ENCODE assay signal across 14 cellular contexts in the genomic region with DNA sequence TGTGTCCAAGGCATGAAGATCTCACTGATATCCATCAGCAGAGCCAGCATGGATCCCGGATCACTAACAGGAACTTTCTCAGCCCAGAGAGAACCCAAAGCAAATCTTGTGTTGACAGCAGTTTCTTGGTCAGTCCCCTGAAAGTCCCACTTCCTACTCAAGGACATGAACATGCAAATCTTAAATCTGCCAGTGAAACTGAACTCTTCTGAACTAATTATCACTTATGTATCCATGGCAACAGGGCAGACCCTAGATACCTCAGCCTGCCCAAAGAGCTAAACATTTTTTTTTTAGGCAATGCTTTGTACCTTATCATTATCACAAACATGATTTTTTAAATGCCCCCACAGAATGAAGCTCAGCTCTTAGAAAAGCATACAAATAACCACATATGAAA.
DNase-seq lines count a peak whose midpoint lies in the region; ATAC-seq, FAIRE-seq and TF ChIP-seq lines count a peak whose summit lies in the region.
"Had no signal": no experiment of that assay in that cellular context is flagged by ENCODE, and none has a peak within 500 bp of the region (broad histone marks: within the 10 kb centered on the region; RNA-seq: fewer than 3 reads in every experiment).

No MANE protein-coding gene starts in this region.

- no peaks in the 10 kb centered on the region for H3K79me2 ChIP-seq in OCI-LY3 (ENCODE audit: low read length)

- POLR2A ChIA-PET in naive thymus-derived CD4-positive, alpha-beta T cell (lab: Charles Lee), result no interaction called here

- no peak for FAIRE-seq in pancreas (lab: Jason Lieb, UNC)

- peaks cover 0 to 4% (median 0%) of the 10 kb centered on the region in 5 donors for H3K36me3 Mint-ChIP-seq in naive thymus-derived CD4-positive, alpha-beta T cell
- H3K36me3 Mint-ChIP-seq: naive thymus-derived CD8-positive, alpha-beta T cell had no signal

- DNase-seq in cerebellar nuclear complex (lab: John Stamatoyannopoulos, UW) (no peak), NOMO-1 (lab: John Stamatoyannopoulos, UW; ENCODE audit: unreplicated experiment in 2 of 2) (no peak), pancreas (no peak)
- DNase-seq in naive thymus-derived CD4-positive, alpha-beta T cell, result no peak
- DNase-seq: activated CD4-positive, alpha-beta T cell treated with anti-CD3 and anti-CD28 coated beads for 4 hours; activated effector memory CD4-positive, alpha-beta T cell treated with anti-CD3 and anti-CD28 coated beads, Interleukin-2, amount 50 U/mL, for 16 hours; islet precursor cell; naive thymus-derived CD8-positive, alpha-beta T cell; NCI-H1105; SK-N-SH had no signal

- intact Hi-C loops in pancreas (cut with DNase I), result no loop called here
- intact Hi-C loops in naive thymus-derived CD4-positive, alpha-beta T cell (cut with micrococcal nuclease), result no loop called here

- 59 to 74% methylated on average over 1 of the region's 1 CpG for WGBS in pancreas, 2 donors

- ATAC-seq in GM19023 (IDR thresholded peaks at IDR 0.05; ENCODE audit: unreplicated experiment) (peak; percentile 97), GM21529 (IDR thresholded peaks at IDR 0.05; ENCODE audit: unreplicated experiment) (peak; percentile 96), HG03064 (IDR thresholded peaks at IDR 0.05; ENCODE audit: low read depth, unreplicated experiment) (peak; percentile 87), pancreas (no peak)
- ATAC-seq in naive thymus-derived CD4-positive, alpha-beta T cell, result no peak
- ATAC-seq: naive thymus-derived CD8-positive, alpha-beta T cell had no signal

- peak overlapping the region; percentile 32; the same call in 1 of the 2 replicates for H2AFZ ChIP-seq in OCI-LY3 (ENCODE audit: low read depth, low read length)

- peak overlapping the region; percentile 61; the same call in 1 of the 2 replicates for H3K9ac ChIP-seq in OCI-LY3 (ENCODE audit: low read length)
- H3K9ac ChIP-seq: SK-N-SH had no signal

- H3K27me3 ChIP-seq in OCI-LY3 (ENCODE audit: low read depth, low read length), result no peaks in the 10 kb centered on the region
- no peaks in the 10 kb centered on the region for H3K27me3 ChIP-seq in pancreas
- no peaks in the 10 kb centered on the region for H3K27me3 ChIP-seq in naive thymus-derived CD4-positive, alpha-beta T cell (ENCODE audit: control insufficient read depth in 2 of 2, insufficient read depth in 2 of 2, low read length in 2 of 2)

- peak overlapping the region; percentile 80 for H3K27ac ChIP-seq in OCI-LY3 (ENCODE audit: low read length)
- H3K27ac ChIP-seq in pancreas, result no peak overlapping the region
- H3K27ac ChIP-seq in naive thymus-derived CD4-positive, alpha-beta T cell (ENCODE audit: low read depth, low read length), result no peak overlapping the region

- H3K4me3 Mint-ChIP-seq in naive thymus-derived CD4-positive, alpha-beta T cell, result no peak overlapping the region
- H3K4me3 Mint-ChIP-seq: naive thymus-derived CD8-positive, alpha-beta T cell had no signal

- H3K27me3 Mint-ChIP-seq in naive thymus-derived CD4-positive, alpha-beta T cell, result peaks cover 0 to 25% (median 4%) of the 10 kb centered on the region in 5 donors

- no peaks in the 10 kb centered on the region for H3K4me1 Mint-ChIP-seq in naive thymus-derived CD4-positive, alpha-beta T cell
- H3K4me1 Mint-ChIP-seq: naive thymus-derived CD8-positive, alpha-beta T cell had no signal

- H3K4me1 ChIP-seq in OCI-LY3 (ENCODE audit: low read length) (peaks cover 35% of the 10 kb centered on the region), pancreas (no peaks in the 10 kb centered on the region)
- H3K4me1 ChIP-seq in naive thymus-derived CD4-positive, alpha-beta T cell (ENCODE audit: control insufficient read depth in 2 of 2, insufficient read depth in 2 of 2, low read length in 2 of 2), result no peaks in the 10 kb centered on the region

- peaks cover 0 to 4% (median 0%) of the 10 kb centered on the region in 11 donors for H3K9me3 Mint-ChIP-seq in naive thymus-derived CD4-positive, alpha-beta T cell
- H3K9me3 Mint-ChIP-seq: naive thymus-derived CD8-positive, alpha-beta T cell had no signal

- H3K36me3 ChIP-seq in OCI-LY3 (replicated peaks; ENCODE audit: low read depth, low read length), result peaks cover 13% of the 10 kb centered on the region
- no peaks in the 10 kb centered on the region for H3K36me3 ChIP-seq in pancreas
- H3K36me3 ChIP-seq in naive thymus-derived CD4-positive, alpha-beta T cell (ENCODE audit: control insufficient read depth in 2 of 3, insufficient read depth in 3 of 3, low read length in 3 of 3), result no peaks in the 10 kb centered on the region

- H3K27ac Mint-ChIP-seq in naive thymus-derived CD4-positive, alpha-beta T cell, result no peak overlapping the region
- H3K27ac Mint-ChIP-seq: naive thymus-derived CD8-positive, alpha-beta T cell had no signal

- peak overlapping the region; percentile 72 for H3K4me2 ChIP-seq in OCI-LY3 (ENCODE audit: low read length)
- H3K4me2 ChIP-seq: SK-N-SH had no signal

- TF ChIP-seq CTCF in OCI-LY3 (IDR thresholded peaks at IDR 0.05; ENCODE audit: low read depth, low read length) (no peak), pancreas (IDR thresholded peaks at IDR 0.05) (no peak)

- H3K4me3 ChIP-seq in OCI-LY3 (ENCODE audit: low read length), result peak overlapping the region; percentile 46
- no peak overlapping the region for H3K4me3 ChIP-seq in pancreas
- no peak overlapping the region for H3K4me3 ChIP-seq in naive thymus-derived CD4-positive, alpha-beta T cell (ENCODE audit: low read length)

- H3K9me3 ChIP-seq in OCI-LY3 (ENCODE audit: insufficient read depth, low read length) (peaks cover 9% of the 10 kb centered on the region), pancreas (no peaks in the 10 kb centered on the region)
- H3K9me3 ChIP-seq in naive thymus-derived CD4-positive, alpha-beta T cell (ENCODE audit: control insufficient read depth in 2 of 3, low read length in 3 of 3), result no peaks in the 10 kb centered on the region
- H3K9me3 ChIP-seq: SK-N-SH had no signal

- CTCF ChIA-PET in naive thymus-derived CD4-positive, alpha-beta T cell (lab: Charles Lee), result interaction anchor here (0.7 kb wide), 1 partner anchor 802 kb away, joined by 3 read pairs; no protein-coding TSS in a partner anchor

- no peaks in the 10 kb centered on the region for H4K20me1 ChIP-seq in OCI-LY3 (ENCODE audit: insufficient read depth, low read length)

Comparison
In these comparisons a context has a peak if more than half of its experiments do, and no peak if none do; other contexts are left out.
1. ATAC-seq: peak in GM19023 (single experiment), GM21529 (single experiment) and HG03064 (single experiment); none in pancreas (0 of 4) and naive thymus-derived CD4-positive, alpha-beta T cell (single experiment).